In the genomic region with DNA sequence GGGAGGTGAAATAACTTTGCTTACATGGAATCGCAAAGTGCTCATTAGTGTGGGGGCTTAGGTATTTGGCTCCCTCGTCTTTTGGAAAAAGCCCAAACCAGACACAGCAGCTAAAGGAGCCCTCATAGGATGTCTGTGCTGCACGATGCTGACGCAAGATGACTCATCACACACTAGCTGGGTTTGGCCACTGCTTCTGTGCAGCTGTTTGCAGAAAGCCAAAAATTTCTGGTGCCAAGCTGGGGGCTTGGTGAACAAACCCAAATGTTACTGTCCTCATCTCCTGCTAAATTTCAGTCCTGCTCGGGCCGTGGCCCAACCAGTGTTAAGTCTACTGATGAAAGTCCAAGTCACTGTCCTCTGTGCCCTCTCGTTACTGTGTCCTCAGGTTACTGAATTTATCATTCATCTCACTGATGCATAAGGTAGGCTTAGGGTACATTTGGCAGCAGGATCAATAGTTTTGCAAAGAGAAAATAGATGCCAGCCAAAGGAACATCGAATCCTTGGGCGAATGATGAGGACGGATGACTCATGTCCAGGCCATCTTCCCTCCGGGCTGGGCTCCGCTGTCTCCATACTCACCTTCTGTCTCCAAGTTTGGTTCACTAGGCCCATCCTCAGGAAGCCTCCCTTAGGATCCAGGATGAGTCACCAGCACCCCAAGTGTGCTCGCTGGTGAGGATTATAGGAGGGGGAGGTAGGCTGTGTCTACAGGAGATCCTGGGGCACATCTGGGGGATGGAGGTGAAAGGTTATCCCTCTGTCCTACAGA, we compare ENCODE assay signal across 2 cellular contexts.
A peak's percentile ranks its signal among the peaks of the same experiment; 100 is the strongest.
TF ChIP-seq lines count a peak whose summit lies in the region.

No MANE protein-coding gene starts in this region.

TF ChIP-seq in GM23338, 12 proteins besides CTCF, POLR2A, EP300 and RAD21 (continued from another document):
- TF ChIP-seq, protein P1, sequence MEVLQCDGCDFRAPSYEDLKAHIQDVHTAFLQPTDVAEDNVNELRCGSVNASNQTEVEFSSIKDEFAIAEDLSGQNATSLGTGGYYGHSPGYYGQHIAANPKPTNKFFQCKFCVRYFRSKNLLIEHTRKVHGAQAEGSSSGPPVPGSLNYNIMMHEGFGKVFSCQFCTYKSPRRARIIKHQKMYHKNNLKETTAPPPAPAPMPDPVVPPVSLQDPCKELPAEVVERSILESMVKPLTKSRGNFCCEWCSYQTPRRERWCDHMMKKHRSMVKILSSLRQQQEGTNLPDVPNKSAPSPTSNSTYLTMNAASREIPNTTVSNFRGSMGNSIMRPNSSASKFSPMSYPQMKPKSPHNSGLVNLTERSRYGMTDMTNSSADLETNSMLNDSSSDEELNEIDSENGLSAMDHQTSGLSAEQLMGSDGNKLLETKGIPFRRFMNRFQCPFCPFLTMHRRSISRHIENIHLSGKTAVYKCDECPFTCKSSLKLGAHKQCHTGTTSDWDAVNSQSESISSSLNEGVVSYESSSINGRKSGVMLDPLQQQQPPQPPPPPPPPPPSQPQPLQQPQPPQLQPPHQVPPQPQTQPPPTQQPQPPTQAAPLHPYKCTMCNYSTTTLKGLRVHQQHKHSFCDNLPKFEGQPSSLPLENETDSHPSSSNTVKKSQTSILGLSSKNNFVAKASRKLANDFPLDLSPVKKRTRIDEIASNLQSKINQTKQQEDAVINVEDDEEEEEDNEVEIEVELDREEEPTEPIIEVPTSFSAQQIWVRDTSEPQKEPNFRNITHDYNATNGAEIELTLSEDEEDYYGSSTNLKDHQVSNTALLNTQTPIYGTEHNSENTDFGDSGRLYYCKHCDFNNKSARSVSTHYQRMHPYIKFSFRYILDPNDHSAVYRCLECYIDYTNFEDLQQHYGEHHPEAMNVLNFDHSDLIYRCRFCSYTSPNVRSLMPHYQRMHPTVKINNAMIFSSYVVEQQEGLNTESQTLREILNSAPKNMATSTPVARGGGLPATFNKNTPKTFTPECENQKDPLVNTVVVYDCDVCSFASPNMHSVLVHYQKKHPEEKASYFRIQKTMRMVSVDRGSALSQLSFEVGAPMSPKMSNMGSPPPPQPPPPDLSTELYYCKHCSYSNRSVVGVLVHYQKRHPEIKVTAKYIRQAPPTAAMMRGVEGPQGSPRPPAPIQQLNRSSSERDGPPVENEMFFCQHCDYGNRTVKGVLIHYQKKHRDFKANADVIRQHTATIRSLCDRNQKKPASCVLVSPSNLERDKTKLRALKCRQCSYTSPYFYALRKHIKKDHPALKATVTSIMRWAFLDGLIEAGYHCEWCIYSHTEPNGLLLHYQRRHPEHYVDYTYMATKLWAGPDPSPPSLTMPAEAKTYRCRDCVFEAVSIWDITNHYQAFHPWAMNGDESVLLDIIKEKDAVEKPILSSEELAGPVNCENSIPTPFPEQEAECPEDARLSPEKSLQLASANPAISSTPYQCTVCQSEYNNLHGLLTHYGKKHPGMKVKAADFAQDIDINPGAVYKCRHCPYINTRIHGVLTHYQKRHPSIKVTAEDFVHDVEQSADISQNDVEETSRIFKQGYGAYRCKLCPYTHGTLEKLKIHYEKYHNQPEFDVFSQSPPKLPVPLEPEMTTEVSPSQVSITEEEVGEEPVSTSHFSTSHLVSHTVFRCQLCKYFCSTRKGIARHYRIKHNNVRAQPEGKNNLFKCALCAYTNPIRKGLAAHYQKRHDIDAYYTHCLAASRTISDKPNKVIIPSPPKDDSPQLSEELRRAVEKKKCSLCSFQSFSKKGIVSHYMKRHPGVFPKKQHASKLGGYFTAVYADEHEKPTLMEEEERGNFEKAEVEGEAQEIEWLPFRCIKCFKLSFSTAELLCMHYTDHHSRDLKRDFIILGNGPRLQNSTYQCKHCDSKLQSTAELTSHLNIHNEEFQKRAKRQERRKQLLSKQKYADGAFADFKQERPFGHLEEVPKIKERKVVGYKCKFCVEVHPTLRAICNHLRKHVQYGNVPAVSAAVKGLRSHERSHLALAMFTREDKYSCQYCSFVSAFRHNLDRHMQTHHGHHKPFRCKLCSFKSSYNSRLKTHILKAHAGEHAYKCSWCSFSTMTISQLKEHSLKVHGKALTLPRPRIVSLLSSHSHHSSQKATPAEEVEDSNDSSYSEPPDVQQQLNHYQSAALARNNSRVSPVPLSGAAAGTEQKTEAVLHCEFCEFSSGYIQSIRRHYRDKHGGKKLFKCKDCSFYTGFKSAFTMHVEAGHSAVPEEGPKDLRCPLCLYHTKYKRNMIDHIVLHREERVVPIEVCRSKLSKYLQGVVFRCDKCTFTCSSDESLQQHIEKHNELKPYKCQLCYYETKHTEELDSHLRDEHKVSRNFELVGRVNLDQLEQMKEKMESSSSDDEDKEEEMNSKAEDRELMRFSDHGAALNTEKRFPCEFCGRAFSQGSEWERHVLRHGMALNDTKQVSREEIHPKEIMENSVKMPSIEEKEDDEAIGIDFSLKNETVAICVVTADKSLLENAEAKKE (CRISPR knock-in tag; IDR thresholded peaks at IDR 0.05): no peak
- no peak for TF ChIP-seq STAT1 (IDR thresholded peaks at IDR 0.05; ENCODE audit: unreplicated experiment)
- TF ChIP-seq ZNF114 (CRISPR knock-in tag; IDR thresholded peaks at IDR 0.05): no peak
TF ChIP-seq in GM23338: peak in this region for 0.

TF ChIP-seq in endothelial cell of umbilical vein, 7 proteins besides CTCF, POLR2A, EP300 and RAD21 (continued from another document):
- TF ChIP-seq FOS (IDR thresholded peaks at IDR 0.05; ENCODE audit: borderline replicate concordance, insufficient read depth, low read length) (peak; percentile 98), POLR2AphosphoS5 (IDR thresholded peaks at IDR 0.05; ENCODE audit: insufficient read depth, low read depth, low read length) (peak; percentile 29)
